In the genomic region with DNA sequence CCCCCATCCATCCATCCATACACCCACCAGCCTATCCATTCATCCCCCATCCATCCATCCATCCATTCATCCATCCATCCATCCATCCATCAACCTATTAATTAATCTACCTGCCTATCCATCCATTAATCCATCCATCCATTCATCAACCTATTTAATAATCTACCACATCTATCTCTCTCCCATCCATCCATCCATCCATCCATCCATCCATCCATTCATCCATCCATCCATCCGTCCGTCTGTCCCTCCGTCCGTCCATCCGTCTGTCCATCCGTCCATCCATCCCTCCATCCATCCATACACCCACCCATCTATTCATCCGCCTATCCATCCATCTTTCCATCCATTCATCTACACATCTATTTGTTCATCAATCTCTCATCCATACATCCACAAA, we compare ENCODE assay signal across 9 cellular contexts.
"Had no signal": no experiment of that assay in that cellular context is flagged by ENCODE, and none has a peak within 500 bp of the region (broad histone marks: within the 10 kb centered on the region; RNA-seq: fewer than 3 reads in every experiment).

No MANE protein-coding gene starts in this region.

- H3K27ac ChIP-seq: GM23248, HL-60 had no signal

- DNase-seq: GM23248, GOT3, H9, HCEC 1CT, HFFc6, KG1 had no signal

- H3K27me3 Mint-ChIP-seq: IgD-negative memory B cell had no signal

- H3K4me3 Mint-ChIP-seq: H9, HFFc6 had no signal

- H3K4me3 ChIP-seq: GM23248 had no signal

- H2AFZ ChIP-seq: GM23248 had no signal

- H3K4me1 Mint-ChIP-seq: H9 had no signal

- H3K9ac ChIP-seq: GM23248 had no signal

- H3K27ac Mint-ChIP-seq: H9, HFFc6, IgD-negative memory B cell had no signal

- FAIRE-seq: H54 had no signal

- H3K36me3 Mint-ChIP-seq: IgD-negative memory B cell had no signal
